23 cellular contexts compared by ENCODE assay signal in the genomic region with DNA sequence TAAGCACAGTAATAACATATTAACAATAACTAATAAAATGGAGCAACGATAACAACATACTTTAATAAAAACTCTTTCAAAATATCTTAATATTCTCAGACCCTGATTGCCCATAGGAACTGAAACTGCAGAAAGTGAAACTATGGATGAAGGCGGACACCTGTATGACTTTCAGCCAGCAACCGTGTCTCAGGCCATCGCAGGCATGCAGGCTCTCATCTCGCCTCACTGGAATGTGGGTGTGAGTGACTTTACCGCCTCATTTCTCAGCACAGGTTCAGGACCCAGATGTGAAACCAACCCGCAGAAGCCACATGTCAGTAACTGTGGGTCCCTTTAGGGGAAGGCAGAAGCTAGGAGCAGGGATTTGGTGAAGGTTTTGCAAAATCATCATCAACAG.
DNase-seq lines count a peak whose midpoint lies in the region; ATAC-seq and TF ChIP-seq lines count a peak whose summit lies in the region.
"Had no signal": no experiment of that assay in that cellular context is flagged by ENCODE, and none has a peak within 500 bp of the region (broad histone marks: within the 10 kb centered on the region; RNA-seq: fewer than 3 reads in every experiment).

No MANE protein-coding gene starts in this region.

- no peaks in the 10 kb centered on the region for H4K20me1 ChIP-seq in OCI-LY7 (ENCODE audit: insufficient read depth, low read length)

- POLR2A ChIA-PET in OCI-LY7 (lab: Charles Lee) = no interaction called here

- TF ChIP-seq CTCF in OCI-LY7 (conservative IDR thresholded peaks at IDR 0.05; ENCODE audit: low read length) = no peak

- DNase-seq in OCI-LY7 (ENCODE audit: low spot score) = peak; percentile 8
- peak; percentile 40 for DNase-seq in left kidney (ENCODE audit: low read depth, low spot score)
- DNase-seq in AG08395 (ENCODE audit: low spot score) = no peak
- DNase-seq in NCI-H774 (lab: John Stamatoyannopoulos, UW) = no peak
- DNase-seq: activated CD8-positive, alpha-beta T cell treated with anti-CD3 and anti-CD28 coated beads for 36 hours; activated naive CD4-positive, alpha-beta T cell treated with anti-CD3 and anti-CD28 coated beads, Interleukin-2, amount 10 ng/mL, durations not matched to agents 7 days and 5 days; activated T-cell treated with anti-CD3 and anti-CD28 coated beads, Interleukin-2, amount 50 U/mL, for 48 hours; aorta; central memory CD4-positive, alpha-beta T cell; erythroblast; Karpas-422; left colon; natural killer cell; NCI-H1092 treated with DMSO at 0.1 percent for 48 hours; sigmoid colon; stimulated activated naive CD4-positive, alpha-beta T cell treated with Interleukin-2 at 50 U/mL for 16 hours; T1000 had no signal

- H3K4me2 ChIP-seq in OCI-LY7 (ENCODE audit: low read length) = no peak overlapping the region

- no peaks in the 10 kb centered on the region for H3K79me2 ChIP-seq in OCI-LY7 (ENCODE audit: insufficient read depth, low read depth, low read length)

- intact Hi-C loops in OCI-LY7 (cut with micrococcal nuclease; ENCODE audit: unreplicated experiment) = no loop called here

- no peaks in the 10 kb centered on the region for H3K36me3 ChIP-seq in OCI-LY7 (ENCODE audit: insufficient read depth, low read length)
- H3K36me3 ChIP-seq: sigmoid colon had no signal

- no TSS peak for BruUV-seq in OCI-LY7 (replicated peaks; lab: Mats Ljungman, UMichigan)

- no peak overlapping the region for H3K27ac ChIP-seq in OCI-LY7 (ENCODE audit: low read depth, low read length, poor library complexity, severe bottlenecking)
- H3K27ac ChIP-seq: C4-2B, sigmoid colon had no signal

- CTCF ChIA-PET in OCI-LY7 (lab: Charles Lee; ENCODE audit: unreplicated experiment) = no interaction called here

- H3K4me3 ChIP-seq in OCI-LY7 (ENCODE audit: low read depth, low read length, poor library complexity, severe bottlenecking) = no peak overlapping the region
- H3K4me3 ChIP-seq: sigmoid colon had no signal

- H3K9me2 ChIP-seq in OCI-LY7 (ENCODE audit: insufficient read depth, low read length) = no peaks in the 10 kb centered on the region

- H3K9me3 ChIP-seq in OCI-LY7 (ENCODE audit: low read length) = no peaks in the 10 kb centered on the region
- H3K9me3 ChIP-seq: sigmoid colon had no signal

- peaks cover 4% of the 10 kb centered on the region for H3K4me1 ChIP-seq in OCI-LY7 (ENCODE audit: insufficient read depth, low read length, poor library complexity, severe bottlenecking)

- ATAC-seq in GM19035 (IDR thresholded peaks at IDR 0.05; ENCODE audit: unreplicated experiment) (peak; percentile 48), HG02884 (IDR thresholded peaks at IDR 0.05; ENCODE audit: unreplicated experiment) (peak; percentile 51), HG03439 (IDR thresholded peaks at IDR 0.05; ENCODE audit: unreplicated experiment) (no peak)
- ATAC-seq in activated CD4-positive, CD25-positive, alpha-beta regulatory T cell treated with anti-CD3 and anti-CD28 coated beads, Interleukin-2, amount 50 U/mL, for 24 hours = no peak
- ATAC-seq: activated CD8-positive, alpha-beta T cell treated with anti-CD3 and anti-CD28 coated beads for 36 hours; HCT116; left colon; natural killer cell had no signal

- H2AFZ ChIP-seq in OCI-LY7 (ENCODE audit: low read length) = no peak overlapping the region

Comparison
In these comparisons a context has a peak if more than half of its experiments do, and no peak if none do; other contexts are left out.
1. ATAC-seq: peak in GM19035 (single experiment) and HG02884 (single experiment); none in HG03439 (single experiment) and activated CD4-positive, CD25-positive, alpha-beta regulatory T cell treated with anti-CD3 and anti-CD28 coated beads, Interleukin-2, amount 50 U/mL, for 24 hours (0 of 2).
2. DNase-seq: peak in OCI-LY7 (single experiment) and left kidney (single experiment); none in AG08395 (single experiment) and NCI-H774 (single experiment).